Comparison of ENCODE assay signal across 12 cellular contexts in genomic region chrX:101191217-101191750, GRCh38. TPM values are rescaled to one million over a fixed set of nuclear protein-coding genes. Genes with fewer than 3 reads are reported as not detected.
A peak's percentile ranks its signal among the peaks of the same experiment; 100 is the strongest.
DNase-seq lines count a peak whose midpoint lies in the region; ATAC-seq and TF ChIP-seq lines count a peak whose summit lies in the region.
"Had no signal": no experiment of that assay in that cellular context is flagged by ENCODE, and none has a peak within 500 bp of the region (broad histone marks: within the 10 kb centered on the region; RNA-seq: fewer than 3 reads in every experiment).

No MANE protein-coding gene starts in this region.

- H3K27ac Mint-ChIP-seq in stimulated activated memory B cell treated with anti-CD40 and anti-IgM and Interleukin-4, amounts not matched to agents 10 μg/mL and 1 μg/mL and 100 μg/mL, for 72 hours = no peak overlapping the region

- H4K20me1 ChIP-seq in SK-N-SH (ENCODE audit: insufficient read depth) = no peaks in the 10 kb centered on the region

- H3K4me1 ChIP-seq in SK-N-SH (ENCODE audit: control insufficient read depth in 1 of 2, insufficient read depth in 2 of 2, low read depth in 1 of 2, low read length in 1 of 2) (no peaks in the 10 kb centered on the region), mucosa of descending colon (ENCODE audit: low read depth) (no peaks in the 10 kb centered on the region), vagina (no peaks in the 10 kb centered on the region)

- no peak for TF ChIP-seq POLR2A in vagina (IDR thresholded peaks at IDR 0.05)

- intact Hi-C loops in mucosa of descending colon (cut with DNase I, micrococcal nuclease) (no loop called here), vagina (cut with DNase I) (no loop called here)

- no peaks in the 10 kb centered on the region for H3K79me2 ChIP-seq in SK-N-SH (ENCODE audit: insufficient read depth)

- H3K4me3 Mint-ChIP-seq in stimulated activated memory B cell treated with anti-CD40 and anti-IgM and Interleukin-4, amounts not matched to agents 10 μg/mL and 1 μg/mL and 100 μg/mL, for 72 hours = no peak overlapping the region

- CTCF ChIA-PET in SK-N-SH (lab: Yijun Ruan, JAX) = no interaction called here

- ATAC-seq in SK-N-SH treated with all-trans-retinoic acid at 6 μM for 48 hours (no peak), mucosa of descending colon (no peak)
- no peak for ATAC-seq in stimulated activated memory B cell treated with anti-CD40 and anti-IgM and Interleukin-4, amounts not matched to agents 10 μg/mL and 1 μg/mL and 100 μg/mL, for 72 hours

- POLR2A ChIA-PET in SK-N-SH (lab: Yijun Ruan, JAX) = no interaction called here

- H3K27ac ChIP-seq in SK-N-SH (ENCODE audit: low read depth in 2 of 2, low read length in 1 of 2) = no peak overlapping the region
- H3K27ac ChIP-seq in vagina = no peak overlapping the region
- H3K27ac ChIP-seq: epithelial cell of prostate had no signal

- no peak overlapping the region for H3K9ac ChIP-seq in SK-N-SH

- no peaks in the 10 kb centered on the region for H3K9me2 ChIP-seq in SK-N-SH

- TF ChIP-seq RAD21 in SK-N-SH (IDR thresholded peaks at IDR 0.05; ENCODE audit: low read length) = no peak

- no peaks in the 10 kb centered on the region for H3K36me3 Mint-ChIP-seq in stimulated activated memory B cell treated with anti-CD40 and anti-IgM and Interleukin-4, amounts not matched to agents 10 μg/mL and 1 μg/mL and 100 μg/mL, for 72 hours

- no peak overlapping the region for H2AFZ ChIP-seq in SK-N-SH (ENCODE audit: low read depth)

- TF ChIP-seq EP300 in SK-N-SH (IDR thresholded peaks at IDR 0.05; ENCODE audit: borderline replicate concordance in 1 of 2, low read depth in 1 of 2, low read length in 1 of 2) = no peak

- H3K27me3 ChIP-seq in SK-N-SH (ENCODE audit: insufficient read depth) = 0 out of 2 replicates have a peak, but pooled peaks cover 6% of the 10 kb centered on the region
- H3K27me3 ChIP-seq in vagina = no peaks in the 10 kb centered on the region

- 54% methylated on average over 23 of the region's 50 CpGs for WGBS in SK-N-SH (ENCODE audit: low lambda C conversion rate)

- H3K4me2 ChIP-seq in SK-N-SH = no peak overlapping the region

- TF ChIP-seq CTCF in SK-N-SH (IDR thresholded peaks at IDR 0.05) (no peak), fibroblast of pulmonary artery (IDR thresholded peaks at IDR 0.05; ENCODE audit: low read length, missing control alignments) (no peak), mucosa of descending colon (IDR thresholded peaks at IDR 0.05) (no peak), vagina (IDR thresholded peaks at IDR 0.05) (no peak)

- H3F3A ChIP-seq in SK-N-SH (replicated peaks; ENCODE audit: insufficient read depth) = no peaks in the 10 kb centered on the region

- H3K9me3 Mint-ChIP-seq in stimulated activated memory B cell treated with anti-CD40 and anti-IgM and Interleukin-4, amounts not matched to agents 10 μg/mL and 1 μg/mL and 100 μg/mL, for 72 hours = no peaks in the 10 kb centered on the region

- H3K36me3 ChIP-seq in SK-N-SH (replicated peaks in 1 of 2; ENCODE audit: control insufficient read depth in 1 of 2, insufficient read depth in 2 of 2, low read length in 1 of 2) = no peaks in the 10 kb centered on the region
- H3K36me3 ChIP-seq in mucosa of descending colon (ENCODE audit: low read depth) = no peaks in the 10 kb centered on the region
- H3K36me3 ChIP-seq in vagina = no peaks in the 10 kb centered on the region

- peak; percentile 14 for DNase-seq in SK-N-SH
- DNase-seq in fibroblast of pulmonary artery (ENCODE audit: low read depth) = peak; percentile 42
- peak in 2 of 3 donors; percentile 1 to 44 for DNase-seq in mucosa of descending colon
- DNase-seq in vagina (ENCODE audit: extremely low spot score in 2 of 2) = no peak
- DNase-seq in activated T-cell treated with anti-CD3 and anti-CD28 coated beads for 4 hours = no peak
- DNase-seq in mucosa of gallbladder (ENCODE audit: low spot score) = no peak
- DNase-seq: activated naive CD4-positive, alpha-beta T cell; NCI-H69; T1000 had no signal

- H3K4me3 ChIP-seq in SK-N-SH (ENCODE audit: low read depth in 2 of 2, low read length in 1 of 2) (no peak overlapping the region), fibroblast of pulmonary artery (replicated peaks; ENCODE audit: low read depth, low read length) (peak overlapping the region; percentile 7), mucosa of descending colon (no peak overlapping the region), vagina (peak overlapping the region; percentile 25 to 33)

- peaks cover 28% of the 10 kb centered on the region for H3K27me3 Mint-ChIP-seq in stimulated activated memory B cell treated with anti-CD40 and anti-IgM and Interleukin-4, amounts not matched to agents 10 μg/mL and 1 μg/mL and 100 μg/mL, for 72 hours

- H3K9me3 ChIP-seq in SK-N-SH (no peaks in the 10 kb centered on the region), mucosa of descending colon (no peaks in the 10 kb centered on the region), vagina (no peaks in the 10 kb centered on the region)

- H3K4me1 Mint-ChIP-seq in stimulated activated memory B cell treated with anti-CD40 and anti-IgM and Interleukin-4, amounts not matched to agents 10 μg/mL and 1 μg/mL and 100 μg/mL, for 72 hours = peaks cover 9% of the 10 kb centered on the region

TF ChIP-seq in SK-N-SH, 30 proteins besides CTCF, POLR2A, EP300 and RAD21 (continues in another document):
- no peak for TF ChIP-seq EZH2phosphoT487 (IDR thresholded peaks at IDR 0.05; ENCODE audit: borderline replicate concordance, low read depth)
- no peak for TF ChIP-seq TCF12 (IDR thresholded peaks at IDR 0.05)
- no peak for TF ChIP-seq PBX3 (IDR thresholded peaks at IDR 0.05)
- no peak for TF ChIP-seq YY1 (IDR thresholded peaks at IDR 0.05; ENCODE audit: low read depth)
- TF ChIP-seq RCOR1 (IDR thresholded peaks at IDR 0.05; ENCODE audit: low read length) = no peak
- TF ChIP-seq CHD2 (IDR thresholded peaks at IDR 0.05; ENCODE audit: low read length, partially characterized antibody) = no peak
- no peak for TF ChIP-seq MEF2A (IDR thresholded peaks at IDR 0.05; ENCODE audit: borderline replicate concordance, low read depth)
- TF ChIP-seq MAX (IDR thresholded peaks at IDR 0.05; ENCODE audit: low read depth) = no peak
- TF ChIP-seq RXRA (IDR thresholded peaks at IDR 0.05; ENCODE audit: borderline replicate concordance, low read depth) = no peak
- no peak for TF ChIP-seq FOXJ3 (CRISPR knock-in tag; IDR thresholded peaks at IDR 0.05)
- TF ChIP-seq FOSL2 (IDR thresholded peaks at IDR 0.05; ENCODE audit: borderline replicate concordance, low read depth) = no peak
- no peak for TF ChIP-seq TAF1 (IDR thresholded peaks at IDR 0.05; ENCODE audit: borderline replicate concordance, low read depth, low read length)

TF ChIP-seq in SK-N-SH treated with all-trans-retinoic acid at 6 μM for 48 hours, 23 proteins besides CTCF, POLR2A, EP300 and RAD21:
- TF ChIP-seq ESRRG (CRISPR knock-in tag; IDR thresholded peaks at IDR 0.05) (no peak), TSHZ2 (CRISPR knock-in tag; IDR thresholded peaks at IDR 0.05) (no peak)

RNA-seq across cellular contexts. Expression of gene DRP2, which starts 28.3 kb away (rescaled TPM):
- polyA plus RNA-seq in SK-N-SH (2012; rRNA removed) = 0.16 and 0.21 TPM in 2 replicates
- polyA plus RNA-seq in SK-N-SH (2012; cell fraction: cytosol; rRNA removed) = 0.09 and 0.12 TPM in 2 replicates
- polyA plus RNA-seq in SK-N-SH (2012; cell fraction: nucleus; rRNA removed) = 0.62 and 0.79 TPM in 2 replicates
- total RNA-seq in mucosa of descending colon (1 to 10 TPM in 1 of 3 donors, under 1 TPM in 2; 0.23 to 6.0 (median 0.70) TPM), vagina (1.5 TPM), mucosa of gallbladder (0.29 TPM)

Comparison
In these comparisons a context has a peak if more than half of its experiments do, and no peak if none do; other contexts are left out.
1. DNase-seq: peak in SK-N-SH (single experiment), fibroblast of pulmonary artery (single experiment) and mucosa of descending colon (2 of 3); none in vagina (0 of 2), activated T-cell treated with anti-CD3 and anti-CD28 coated beads for 4 hours (single experiment) and mucosa of gallbladder (single experiment).
2. H3K4me3 ChIP-seq: peak in fibroblast of pulmonary artery (single experiment) and vagina (2 of 2); none in SK-N-SH (0 of 2) and mucosa of descending colon (single experiment).